In genomic region chr3:129663045-129663446, GRCh38 we compare ENCODE assay signal across 11 cellular contexts. TPM values are rescaled to one million over a fixed set of nuclear protein-coding genes. Genes with fewer than 3 reads are reported as not detected.
DNase-seq lines count a peak whose midpoint lies in the region; TF ChIP-seq lines count a peak whose summit lies in the region.
"Had no signal": no experiment of that assay in that cellular context is flagged by ENCODE, and none has a peak within 500 bp of the region (broad histone marks: within the 10 kb centered on the region; RNA-seq: fewer than 3 reads in every experiment).

No MANE protein-coding gene starts in this region.

- H3K27me3 Mint-ChIP-seq in chondrocyte (ENCODE audit: low read depth), result no peaks in the 10 kb centered on the region
- no peaks in the 10 kb centered on the region for H3K27me3 Mint-ChIP-seq in mesothelial cell of epicardium (ENCODE audit: low read depth)
- H3K27me3 Mint-ChIP-seq: B cell, memory B cell had no signal

- H3K27ac Mint-ChIP-seq in chondrocyte (ENCODE audit: unreplicated experiment) (peak overlapping the region; percentile 77), mesothelial cell of epicardium (peak overlapping the region; percentile 85)
- H3K27ac Mint-ChIP-seq: B cell, memory B cell had no signal

- no peak for TF ChIP-seq CTCF in chondrocyte (IDR thresholded peaks at IDR 0.05)
- TF ChIP-seq CTCF in mesothelial cell of epicardium (IDR thresholded peaks at IDR 0.05; ENCODE audit: unreplicated experiment), result no peak

- no peak overlapping the region for H3K4me3 ChIP-seq in HUES48 (ENCODE audit: low read depth, low read length)

- no peaks in the 10 kb centered on the region for H3K9me3 ChIP-seq in HUES48 (ENCODE audit: control insufficient read depth, insufficient read depth, low read length)

- H3K4me1 Mint-ChIP-seq in chondrocyte (ENCODE audit: low read depth), result peaks cover 59% of the 10 kb centered on the region
- H3K4me1 Mint-ChIP-seq in mesothelial cell of epicardium, result peaks cover 41% of the 10 kb centered on the region

- no peaks in the 10 kb centered on the region for H3K9me3 Mint-ChIP-seq in chondrocyte (ENCODE audit: low read depth)
- H3K9me3 Mint-ChIP-seq in mesothelial cell of epicardium, result no peaks in the 10 kb centered on the region
- H3K9me3 Mint-ChIP-seq: memory B cell had no signal

- peak; percentile 25 for DNase-seq in AG08395 (ENCODE audit: low spot score)
- no peak for DNase-seq in chondrocyte (ENCODE audit: low spot score)
- no peak for DNase-seq in mesothelial cell of epicardium (ENCODE audit: low spot score in 2 of 2, unreplicated experiment in 2 of 2)
- no peak for DNase-seq in NCI-H345 (lab: John Stamatoyannopoulos, UW)
- no peak for DNase-seq in SKM-1 (lab: John Stamatoyannopoulos, UW; ENCODE audit: unreplicated experiment)
- no peak for DNase-seq in activated effector memory CD4-positive, alpha-beta T cell treated with anti-CD3 and anti-CD28 coated beads, Interleukin-2, amount 50 U/mL, for 16 hours
- DNase-seq in T1000 (lab: John Stamatoyannopoulos, UW), result no peak
- DNase-seq: NCI-H187 had no signal

- H3K4me3 Mint-ChIP-seq in chondrocyte (ENCODE audit: unreplicated experiment) (no peak overlapping the region), mesothelial cell of epicardium (no peak overlapping the region)
- H3K4me3 Mint-ChIP-seq: B cell, memory B cell had no signal

- H3K9ac ChIP-seq in HUES48 (ENCODE audit: low read depth, low read length), result no peak overlapping the region

- H3K27me3 ChIP-seq in HUES48 (ENCODE audit: control insufficient read depth, insufficient read depth, low read length), result no peaks in the 10 kb centered on the region

- no peaks in the 10 kb centered on the region for H3K36me3 ChIP-seq in HUES48 (ENCODE audit: control insufficient read depth, insufficient read depth, low read length)

- H3K4me1 ChIP-seq in HUES48 (ENCODE audit: control insufficient read depth, insufficient read depth, low read length), result peaks cover 29% of the 10 kb centered on the region

- H3K27ac ChIP-seq in HUES48 (ENCODE audit: low read depth, low read length), result peak overlapping the region; percentile 58

- H3K36me3 Mint-ChIP-seq in chondrocyte (ENCODE audit: low read depth) (peaks cover 2% of the 10 kb centered on the region), mesothelial cell of epicardium (peaks cover 12% of the 10 kb centered on the region)
- H3K36me3 Mint-ChIP-seq: memory B cell had no signal

RNA-seq across cellular contexts. Expression of gene PLXND1, which starts 56.6 kb away (rescaled TPM):
- total RNA-seq in chondrocyte (267 to 284 TPM (median 270 TPM) in 3 replicates), mesothelial cell of epicardium (53.9 to 60.6 TPM (median 54.7 TPM) in 3 replicates)
